1 cellular context compared by ENCODE assay signal in the genomic region with DNA sequence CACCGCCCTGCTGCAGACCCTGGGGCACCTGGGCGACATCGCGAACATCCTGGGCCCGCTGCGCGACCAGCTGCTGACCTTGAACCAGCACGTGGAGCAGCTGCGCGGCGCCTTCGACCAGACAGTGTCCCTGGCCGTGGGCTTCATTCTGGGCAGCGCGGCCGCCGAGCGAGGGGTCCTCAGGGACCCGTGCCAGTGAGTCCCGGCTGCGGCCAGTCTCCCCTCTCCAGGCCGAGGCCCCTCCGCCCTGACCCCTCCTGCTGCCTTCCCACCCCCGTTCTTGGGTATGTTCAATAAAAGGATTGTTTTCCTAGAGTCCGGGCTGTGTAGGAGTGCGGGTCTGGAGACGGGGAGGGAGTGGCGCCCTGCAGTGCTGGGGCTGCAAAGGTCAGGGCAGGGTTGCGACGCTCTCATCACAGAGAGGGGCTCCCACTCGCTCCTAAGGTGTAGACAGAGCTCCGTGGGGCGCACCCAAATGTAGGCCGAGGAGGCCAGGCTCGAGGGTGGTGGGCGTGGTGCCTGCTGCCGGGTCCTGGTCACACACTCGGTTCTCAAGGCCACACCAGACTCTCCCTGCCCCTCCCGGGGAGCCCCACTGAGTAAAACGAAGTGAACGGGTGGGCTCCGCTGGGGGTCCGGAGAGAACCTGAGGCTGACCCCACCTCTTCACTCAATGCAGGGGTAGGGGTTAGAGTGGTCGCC.
TF ChIP-seq lines count a peak whose summit lies in the region.

No MANE protein-coding gene starts in this region.

TF ChIP-seq in K562, 482 proteins besides CTCF, POLR2A, EP300 and RAD21:
- TF ChIP-seq, protein P1, sequence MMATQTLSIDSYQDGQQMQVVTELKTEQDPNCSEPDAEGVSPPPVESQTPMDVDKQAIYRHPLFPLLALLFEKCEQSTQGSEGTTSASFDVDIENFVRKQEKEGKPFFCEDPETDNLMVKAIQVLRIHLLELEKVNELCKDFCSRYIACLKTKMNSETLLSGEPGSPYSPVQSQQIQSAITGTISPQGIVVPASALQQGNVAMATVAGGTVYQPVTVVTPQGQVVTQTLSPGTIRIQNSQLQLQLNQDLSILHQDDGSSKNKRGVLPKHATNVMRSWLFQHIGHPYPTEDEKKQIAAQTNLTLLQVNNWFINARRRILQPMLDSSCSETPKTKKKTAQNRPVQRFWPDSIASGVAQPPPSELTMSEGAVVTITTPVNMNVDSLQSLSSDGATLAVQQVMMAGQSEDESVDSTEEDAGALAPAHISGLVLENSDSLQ (IDR thresholded peaks at IDR 0.05), result no peak
- TF ChIP-seq, protein P2, sequence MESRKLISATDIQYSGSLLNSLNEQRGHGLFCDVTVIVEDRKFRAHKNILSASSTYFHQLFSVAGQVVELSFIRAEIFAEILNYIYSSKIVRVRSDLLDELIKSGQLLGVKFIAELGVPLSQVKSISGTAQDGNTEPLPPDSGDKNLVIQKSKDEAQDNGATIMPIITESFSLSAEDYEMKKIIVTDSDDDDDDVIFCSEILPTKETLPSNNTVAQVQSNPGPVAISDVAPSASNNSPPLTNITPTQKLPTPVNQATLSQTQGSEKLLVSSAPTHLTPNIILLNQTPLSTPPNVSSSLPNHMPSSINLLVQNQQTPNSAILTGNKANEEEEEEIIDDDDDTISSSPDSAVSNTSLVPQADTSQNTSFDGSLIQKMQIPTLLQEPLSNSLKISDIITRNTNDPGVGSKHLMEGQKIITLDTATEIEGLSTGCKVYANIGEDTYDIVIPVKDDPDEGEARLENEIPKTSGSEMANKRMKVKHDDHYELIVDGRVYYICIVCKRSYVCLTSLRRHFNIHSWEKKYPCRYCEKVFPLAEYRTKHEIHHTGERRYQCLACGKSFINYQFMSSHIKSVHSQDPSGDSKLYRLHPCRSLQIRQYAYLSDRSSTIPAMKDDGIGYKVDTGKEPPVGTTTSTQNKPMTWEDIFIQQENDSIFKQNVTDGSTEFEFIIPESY (CRISPR knock-in tag; IDR thresholded peaks at IDR 0.05), result 0 out of 2 replicates have a peak, but pooled peaks have one; percentile 12
- TF ChIP-seq MAFG (tag; conservative IDR thresholded peaks at IDR 0.05) (no peak), HSF4 (CRISPR knock-in tag; IDR thresholded peaks at IDR 0.05; ENCODE audit: borderline replicate concordance) (no peak)
